2 cellular contexts compared by ENCODE assay signal in the genomic region with DNA sequence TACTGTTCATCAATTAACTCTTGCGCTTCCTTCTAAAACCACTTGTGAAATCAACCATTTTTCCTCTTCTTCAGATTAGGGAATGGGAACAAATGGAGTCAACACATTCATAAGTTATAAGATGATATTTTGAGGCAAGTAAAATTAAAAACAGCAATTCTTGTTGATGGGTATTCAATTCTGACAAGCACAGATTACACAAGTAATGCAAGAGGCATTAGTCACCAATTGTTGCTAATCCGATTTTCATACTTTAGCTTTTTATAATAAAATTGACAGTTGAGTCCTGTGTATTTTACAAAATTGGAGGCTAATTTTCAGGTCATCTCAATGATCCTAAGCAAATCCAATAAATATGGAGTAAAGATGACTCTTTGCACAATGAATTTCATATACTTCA.
TF ChIP-seq lines count a peak whose summit lies in the region.

No MANE protein-coding gene starts in this region.

TF ChIP-seq in SK-N-SH, 30 proteins besides CTCF, POLR2A, EP300 and RAD21:
- TF ChIP-seq, protein P1, sequence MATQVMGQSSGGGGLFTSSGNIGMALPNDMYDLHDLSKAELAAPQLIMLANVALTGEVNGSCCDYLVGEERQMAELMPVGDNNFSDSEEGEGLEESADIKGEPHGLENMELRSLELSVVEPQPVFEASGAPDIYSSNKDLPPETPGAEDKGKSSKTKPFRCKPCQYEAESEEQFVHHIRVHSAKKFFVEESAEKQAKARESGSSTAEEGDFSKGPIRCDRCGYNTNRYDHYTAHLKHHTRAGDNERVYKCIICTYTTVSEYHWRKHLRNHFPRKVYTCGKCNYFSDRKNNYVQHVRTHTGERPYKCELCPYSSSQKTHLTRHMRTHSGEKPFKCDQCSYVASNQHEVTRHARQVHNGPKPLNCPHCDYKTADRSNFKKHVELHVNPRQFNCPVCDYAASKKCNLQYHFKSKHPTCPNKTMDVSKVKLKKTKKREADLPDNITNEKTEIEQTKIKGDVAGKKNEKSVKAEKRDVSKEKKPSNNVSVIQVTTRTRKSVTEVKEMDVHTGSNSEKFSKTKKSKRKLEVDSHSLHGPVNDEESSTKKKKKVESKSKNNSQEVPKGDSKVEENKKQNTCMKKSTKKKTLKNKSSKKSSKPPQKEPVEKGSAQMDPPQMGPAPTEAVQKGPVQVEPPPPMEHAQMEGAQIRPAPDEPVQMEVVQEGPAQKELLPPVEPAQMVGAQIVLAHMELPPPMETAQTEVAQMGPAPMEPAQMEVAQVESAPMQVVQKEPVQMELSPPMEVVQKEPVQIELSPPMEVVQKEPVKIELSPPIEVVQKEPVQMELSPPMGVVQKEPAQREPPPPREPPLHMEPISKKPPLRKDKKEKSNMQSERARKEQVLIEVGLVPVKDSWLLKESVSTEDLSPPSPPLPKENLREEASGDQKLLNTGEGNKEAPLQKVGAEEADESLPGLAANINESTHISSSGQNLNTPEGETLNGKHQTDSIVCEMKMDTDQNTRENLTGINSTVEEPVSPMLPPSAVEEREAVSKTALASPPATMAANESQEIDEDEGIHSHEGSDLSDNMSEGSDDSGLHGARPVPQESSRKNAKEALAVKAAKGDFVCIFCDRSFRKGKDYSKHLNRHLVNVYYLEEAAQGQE (IDR thresholded peaks at IDR 0.05; ENCODE audit: low read depth, low read length): no peak
- TF ChIP-seq, protein P2, sequence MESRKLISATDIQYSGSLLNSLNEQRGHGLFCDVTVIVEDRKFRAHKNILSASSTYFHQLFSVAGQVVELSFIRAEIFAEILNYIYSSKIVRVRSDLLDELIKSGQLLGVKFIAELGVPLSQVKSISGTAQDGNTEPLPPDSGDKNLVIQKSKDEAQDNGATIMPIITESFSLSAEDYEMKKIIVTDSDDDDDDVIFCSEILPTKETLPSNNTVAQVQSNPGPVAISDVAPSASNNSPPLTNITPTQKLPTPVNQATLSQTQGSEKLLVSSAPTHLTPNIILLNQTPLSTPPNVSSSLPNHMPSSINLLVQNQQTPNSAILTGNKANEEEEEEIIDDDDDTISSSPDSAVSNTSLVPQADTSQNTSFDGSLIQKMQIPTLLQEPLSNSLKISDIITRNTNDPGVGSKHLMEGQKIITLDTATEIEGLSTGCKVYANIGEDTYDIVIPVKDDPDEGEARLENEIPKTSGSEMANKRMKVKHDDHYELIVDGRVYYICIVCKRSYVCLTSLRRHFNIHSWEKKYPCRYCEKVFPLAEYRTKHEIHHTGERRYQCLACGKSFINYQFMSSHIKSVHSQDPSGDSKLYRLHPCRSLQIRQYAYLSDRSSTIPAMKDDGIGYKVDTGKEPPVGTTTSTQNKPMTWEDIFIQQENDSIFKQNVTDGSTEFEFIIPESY (IDR thresholded peaks at IDR 0.05; ENCODE audit: borderline replicate concordance, low read depth): no peak
- no peak for TF ChIP-seq SIN3A (IDR thresholded peaks at IDR 0.05; ENCODE audit: borderline replicate concordance, low read depth, low read length)
- TF ChIP-seq, protein P3, sequence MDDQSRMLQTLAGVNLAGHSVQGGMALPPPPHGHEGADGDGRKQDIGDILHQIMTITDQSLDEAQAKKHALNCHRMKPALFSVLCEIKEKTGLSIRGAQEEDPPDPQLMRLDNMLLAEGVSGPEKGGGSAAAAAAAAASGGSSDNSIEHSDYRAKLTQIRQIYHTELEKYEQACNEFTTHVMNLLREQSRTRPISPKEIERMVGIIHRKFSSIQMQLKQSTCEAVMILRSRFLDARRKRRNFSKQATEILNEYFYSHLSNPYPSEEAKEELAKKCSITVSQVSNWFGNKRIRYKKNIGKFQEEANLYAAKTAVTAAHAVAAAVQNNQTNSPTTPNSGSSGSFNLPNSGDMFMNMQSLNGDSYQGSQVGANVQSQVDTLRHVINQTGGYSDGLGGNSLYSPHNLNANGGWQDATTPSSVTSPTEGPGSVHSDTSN (IDR thresholded peaks at IDR 0.05): peak; percentile 76
- no peak for TF ChIP-seq RFX5 (IDR thresholded peaks at IDR 0.05; ENCODE audit: low read length)
- TF ChIP-seq RXRA (IDR thresholded peaks at IDR 0.05; ENCODE audit: borderline replicate concordance, low read depth): no peak
- peak; percentile 46; the same call in 1 of the 2 replicates for TF ChIP-seq FOSL2 (IDR thresholded peaks at IDR 0.05; ENCODE audit: borderline replicate concordance, low read depth)
- TF ChIP-seq GABPA (IDR thresholded peaks at IDR 0.05; ENCODE audit: low read depth): no peak
- TF ChIP-seq NRF1 (IDR thresholded peaks at IDR 0.05; ENCODE audit: low read depth, low read length): no peak
- no peak for TF ChIP-seq FOXJ3 (CRISPR knock-in tag; IDR thresholded peaks at IDR 0.05)
- peak; percentile 56; the same call in 1 of the 2 replicates for TF ChIP-seq JUND (IDR thresholded peaks at IDR 0.05)
- TF ChIP-seq, protein P4, sequence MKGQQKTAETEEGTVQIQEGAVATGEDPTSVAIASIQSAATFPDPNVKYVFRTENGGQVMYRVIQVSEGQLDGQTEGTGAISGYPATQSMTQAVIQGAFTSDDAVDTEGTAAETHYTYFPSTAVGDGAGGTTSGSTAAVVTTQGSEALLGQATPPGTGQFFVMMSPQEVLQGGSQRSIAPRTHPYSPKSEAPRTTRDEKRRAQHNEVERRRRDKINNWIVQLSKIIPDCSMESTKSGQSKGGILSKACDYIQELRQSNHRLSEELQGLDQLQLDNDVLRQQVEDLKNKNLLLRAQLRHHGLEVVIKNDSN (IDR thresholded peaks at IDR 0.05; ENCODE audit: borderline replicate concordance, low read depth): no peak
- TF ChIP-seq SMC3 (IDR thresholded peaks at IDR 0.05; ENCODE audit: low read depth, low read length): no peak
- TF ChIP-seq RCOR1 (IDR thresholded peaks at IDR 0.05; ENCODE audit: low read length): no peak
- TF ChIP-seq, protein P5, sequence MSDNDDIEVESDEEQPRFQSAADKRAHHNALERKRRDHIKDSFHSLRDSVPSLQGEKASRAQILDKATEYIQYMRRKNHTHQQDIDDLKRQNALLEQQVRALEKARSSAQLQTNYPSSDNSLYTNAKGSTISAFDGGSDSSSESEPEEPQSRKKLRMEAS (IDR thresholded peaks at IDR 0.05; ENCODE audit: low read depth): no peak
- TF ChIP-seq ELF1 (IDR thresholded peaks at IDR 0.05): no peak
- no peak for TF ChIP-seq TAF1 (IDR thresholded peaks at IDR 0.05; ENCODE audit: borderline replicate concordance, low read depth, low read length)
- no peak for TF ChIP-seq POLR2AphosphoS5 (IDR thresholded peaks at IDR 0.05; ENCODE audit: low read depth, low read length)
- no peak for TF ChIP-seq CHD2 (IDR thresholded peaks at IDR 0.05; ENCODE audit: low read length, partially characterized antibody)
- TF ChIP-seq TCF12 (IDR thresholded peaks at IDR 0.05): peak; percentile 69

TF ChIP-seq in SK-N-SH treated with all-trans-retinoic acid at 6 μM for 48 hours, 23 proteins besides CTCF, POLR2A, EP300 and RAD21 (continued from another document):
- TF ChIP-seq, protein P6, sequence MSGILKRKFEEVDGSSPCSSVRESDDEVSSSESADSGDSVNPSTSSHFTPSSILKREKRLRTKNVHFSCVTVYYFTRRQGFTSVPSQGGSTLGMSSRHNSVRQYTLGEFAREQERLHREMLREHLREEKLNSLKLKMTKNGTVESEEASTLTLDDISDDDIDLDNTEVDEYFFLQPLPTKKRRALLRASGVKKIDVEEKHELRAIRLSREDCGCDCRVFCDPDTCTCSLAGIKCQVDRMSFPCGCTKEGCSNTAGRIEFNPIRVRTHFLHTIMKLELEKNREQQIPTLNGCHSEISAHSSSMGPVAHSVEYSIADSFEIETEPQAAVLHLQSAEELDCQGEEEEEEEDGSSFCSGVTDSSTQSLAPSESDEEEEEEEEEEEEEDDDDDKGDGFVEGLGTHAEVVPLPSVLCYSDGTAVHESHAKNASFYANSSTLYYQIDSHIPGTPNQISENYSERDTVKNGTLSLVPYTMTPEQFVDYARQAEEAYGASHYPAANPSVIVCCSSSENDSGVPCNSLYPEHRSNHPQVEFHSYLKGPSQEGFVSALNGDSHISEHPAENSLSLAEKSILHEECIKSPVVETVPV (CRISPR knock-in tag; IDR thresholded peaks at IDR 0.05): no peak
- TF ChIP-seq, protein P7, sequence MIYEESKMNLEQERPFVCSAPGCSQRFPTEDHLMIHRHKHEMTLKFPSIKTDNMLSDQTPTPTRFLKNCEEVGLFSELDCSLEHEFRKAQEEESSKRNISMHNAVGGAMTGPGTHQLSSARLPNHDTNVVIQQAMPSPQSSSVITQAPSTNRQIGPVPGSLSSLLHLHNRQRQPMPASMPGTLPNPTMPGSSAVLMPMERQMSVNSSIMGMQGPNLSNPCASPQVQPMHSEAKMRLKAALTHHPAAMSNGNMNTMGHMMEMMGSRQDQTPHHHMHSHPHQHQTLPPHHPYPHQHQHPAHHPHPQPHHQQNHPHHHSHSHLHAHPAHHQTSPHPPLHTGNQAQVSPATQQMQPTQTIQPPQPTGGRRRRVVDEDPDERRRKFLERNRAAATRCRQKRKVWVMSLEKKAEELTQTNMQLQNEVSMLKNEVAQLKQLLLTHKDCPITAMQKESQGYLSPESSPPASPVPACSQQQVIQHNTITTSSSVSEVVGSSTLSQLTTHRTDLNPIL (CRISPR knock-in tag; IDR thresholded peaks at IDR 0.05; ENCODE audit: low read depth): no peak
- no peak for TF ChIP-seq PPARA (CRISPR knock-in tag; IDR thresholded peaks at IDR 0.05; ENCODE audit: borderline replicate concordance)
- TF ChIP-seq, protein P8, sequence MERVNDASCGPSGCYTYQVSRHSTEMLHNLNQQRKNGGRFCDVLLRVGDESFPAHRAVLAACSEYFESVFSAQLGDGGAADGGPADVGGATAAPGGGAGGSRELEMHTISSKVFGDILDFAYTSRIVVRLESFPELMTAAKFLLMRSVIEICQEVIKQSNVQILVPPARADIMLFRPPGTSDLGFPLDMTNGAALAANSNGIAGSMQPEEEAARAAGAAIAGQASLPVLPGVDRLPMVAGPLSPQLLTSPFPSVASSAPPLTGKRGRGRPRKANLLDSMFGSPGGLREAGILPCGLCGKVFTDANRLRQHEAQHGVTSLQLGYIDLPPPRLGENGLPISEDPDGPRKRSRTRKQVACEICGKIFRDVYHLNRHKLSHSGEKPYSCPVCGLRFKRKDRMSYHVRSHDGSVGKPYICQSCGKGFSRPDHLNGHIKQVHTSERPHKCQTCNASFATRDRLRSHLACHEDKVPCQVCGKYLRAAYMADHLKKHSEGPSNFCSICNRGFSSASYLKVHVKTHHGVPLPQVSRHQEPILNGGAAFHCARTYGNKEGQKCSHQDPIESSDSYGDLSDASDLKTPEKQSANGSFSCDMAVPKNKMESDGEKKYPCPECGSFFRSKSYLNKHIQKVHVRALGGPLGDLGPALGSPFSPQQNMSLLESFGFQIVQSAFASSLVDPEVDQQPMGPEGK (CRISPR knock-in tag; IDR thresholded peaks at IDR 0.05; ENCODE audit: borderline replicate concordance): no peak
TF ChIP-seq in SK-N-SH treated with all-trans-retinoic acid at 6 μM for 48 hours: peak in this region for 0.
